Comparison of ENCODE assay signal across 26 cellular contexts in genomic region chr17:4172356-4172755, GRCh38.
"Had no signal": no experiment of that assay in that cellular context is flagged by ENCODE, and none has a peak within 500 bp of the region (broad histone marks: within the 10 kb centered on the region; RNA-seq: fewer than 3 reads in every experiment).

No MANE protein-coding gene starts in this region.

- H3K4me3 ChIP-seq: body of pancreas, colonic mucosa, esophagus squamous epithelium, gastroesophageal sphincter had no signal

- H3K27ac ChIP-seq: body of pancreas, colonic mucosa, epithelial cell of prostate, esophagus squamous epithelium, gastroesophageal sphincter had no signal

- ATAC-seq: activated CD4-positive, CD25-positive, alpha-beta regulatory T cell treated with anti-CD3 and anti-CD28 coated beads, Interleukin-2, amount 50 U/mL, for 24 hours; activated CD8-positive, alpha-beta T cell treated with anti-CD3 and anti-CD28 coated beads for 36 hours; activated T-cell treated with anti-CD3 and anti-CD28 coated beads, Interleukin-2, amount 50 U/mL, for 4 hours; activated T-helper 17 cell treated with anti-CD3 and anti-CD28 coated beads, Interleukin-2, amount 50 U/mL, for 72 hours; body of pancreas; gastroesophageal sphincter; T-helper 17 cell had no signal

- H3K27ac Mint-ChIP-seq: activated B cell treated with CpG ODN at 0.5 μM for 24 hours; activated CD8-positive, alpha-beta T cell treated with anti-CD3 and anti-CD28 coated beads for 36 hours; activated naive CD8-positive, alpha-beta T cell; T-helper 2 cell treated with Interferon-gamma antibody and Interleukin-4, amounts not matched to agents 5 μg/mL and 100 μg/mL, for 36 hours had no signal

- DNase-seq: activated B cell treated with CpG ODN at 0.5 μM for 24 hours; activated CD4-positive, alpha-beta T cell treated with anti-CD3 and anti-CD28 coated beads for 48 hours; activated CD4-positive, alpha-beta T cell treated with anti-CD3 and anti-CD28 coated beads, Interleukin-2, amount 50 U/mL, for 1 hour; activated CD4-positive, alpha-beta T cell treated with anti-CD3 and anti-CD28 coated beads, Interleukin-2, amount 50 U/mL, for 48 hours; activated CD8-positive, alpha-beta memory T cell treated with anti-CD3 and anti-CD28 coated beads for 24 hours; activated CD8-positive, alpha-beta T cell treated with anti-CD3 and anti-CD28 coated beads for 36 hours; activated effector memory CD4-positive, alpha-beta T cell treated with Interleukin-2 at 50 U/mL for 16 hours; activated naive CD4-positive, alpha-beta T cell treated with anti-CD3 and anti-CD28 coated beads, Interleukin-2, amount 50 U/mL, for 16 hours; activated T-cell treated with anti-CD3 and anti-CD28 coated beads, Interleukin-2, amount 50 U/mL, for 4 hours; amniotic stem cell; anterior cingulate cortex; body of pancreas; caudate nucleus; colonic mucosa; effector CD8-positive, alpha-beta T cell; esophagus squamous epithelium; foreskin melanocyte; T-helper 17 cell; T1000; WERI-Rb-1 had no signal

- H3K9me3 Mint-ChIP-seq: activated B cell treated with CpG ODN at 0.5 μM for 24 hours; activated CD8-positive, alpha-beta T cell treated with anti-CD3 and anti-CD28 coated beads for 36 hours; activated T-cell treated with anti-CD3 and anti-CD28 coated beads, Interleukin-2, amount 50 U/mL, for 4 hours; activated T-helper 17 cell treated with anti-CD3 and anti-CD28 coated beads, Interleukin-2, amount 50 U/mL, for 72 hours; T-helper 2 cell treated with Interferon-gamma antibody and Interleukin-4, amounts not matched to agents 5 μg/mL and 100 μg/mL, for 36 hours had no signal

- H3K9me3 ChIP-seq: body of pancreas, colonic mucosa, esophagus squamous epithelium, gastroesophageal sphincter had no signal

- H3K4me3 Mint-ChIP-seq: activated B cell treated with CpG ODN at 0.5 μM for 24 hours; activated CD8-positive, alpha-beta T cell treated with anti-CD3 and anti-CD28 coated beads for 36 hours; activated naive CD8-positive, alpha-beta T cell; activated T-cell treated with anti-CD3 and anti-CD28 coated beads, Interleukin-2, amount 50 U/mL, for 4 hours; activated T-helper 17 cell treated with anti-CD3 and anti-CD28 coated beads, Interleukin-2, amount 50 U/mL, for 72 hours; T-helper 17 cell; T-helper 2 cell treated with Interferon-gamma antibody and Interleukin-4, amounts not matched to agents 5 μg/mL and 100 μg/mL, for 36 hours had no signal

- H3K27me3 Mint-ChIP-seq: activated B cell treated with CpG ODN at 0.5 μM for 24 hours; activated CD8-positive, alpha-beta T cell treated with anti-CD3 and anti-CD28 coated beads for 36 hours; activated naive CD8-positive, alpha-beta T cell; activated T-helper 17 cell treated with anti-CD3 and anti-CD28 coated beads, Interleukin-2, amount 50 U/mL, for 72 hours; T-helper 17 cell had no signal

- H3K27me3 ChIP-seq: body of pancreas, colonic mucosa, esophagus squamous epithelium, gastroesophageal sphincter had no signal

- H3K4me1 ChIP-seq: body of pancreas, colonic mucosa, esophagus squamous epithelium, gastroesophageal sphincter had no signal

- H3K4me1 Mint-ChIP-seq: activated B cell treated with CpG ODN at 0.5 μM for 24 hours had no signal
